In the genomic region with DNA sequence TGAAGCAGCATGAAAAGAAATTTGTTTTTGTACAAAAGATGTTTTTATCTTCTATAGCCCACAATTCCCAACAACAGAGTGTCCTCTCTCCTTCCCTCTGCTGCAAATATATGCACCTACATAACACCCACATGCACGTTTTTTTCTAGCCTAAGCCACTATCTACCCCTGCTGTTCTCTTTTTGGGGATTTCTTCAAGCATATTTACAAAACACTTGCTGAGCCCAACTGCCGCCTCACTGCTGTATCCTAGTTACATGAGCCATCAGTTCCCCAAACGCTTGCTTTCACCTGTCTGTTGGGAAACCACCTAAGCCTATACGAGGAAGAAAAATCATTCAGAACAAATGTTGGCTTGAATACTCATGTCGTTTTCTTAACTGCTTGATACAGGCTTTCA, we compare ENCODE assay signal across 11 cellular contexts.
DNase-seq lines count a peak whose midpoint lies in the region; ATAC-seq and TF ChIP-seq lines count a peak whose summit lies in the region.
"Had no signal": no experiment of that assay in that cellular context is flagged by ENCODE, and none has a peak within 500 bp of the region (broad histone marks: within the 10 kb centered on the region; RNA-seq: fewer than 3 reads in every experiment).

No MANE protein-coding gene starts in this region.

- no peaks in the 10 kb centered on the region for H3K36me3 Mint-ChIP-seq in T-helper 1 cell treated with Interleukin-12 subunit alpha and Interleukin-12 subunit beta and Interleukin-4 antibody, amounts not matched to agents 30 μg/mL and 1 μg/mL, for 36 hours (ENCODE audit: low read depth)

- H3K4me3 ChIP-seq in uterus = no peak overlapping the region
- H3K4me3 ChIP-seq in dorsolateral prefrontal cortex = no peak overlapping the region
- H3K4me3 ChIP-seq: colonic mucosa had no signal

- H3K9me3 Mint-ChIP-seq in T-helper 1 cell treated with Interleukin-12 subunit alpha and Interleukin-12 subunit beta and Interleukin-4 antibody, amounts not matched to agents 30 μg/mL and 1 μg/mL, for 36 hours = no peaks in the 10 kb centered on the region

- TF ChIP-seq POLR2A in uterus (IDR thresholded peaks at IDR 0.05) = no peak

- H3K4me1 Mint-ChIP-seq in T-helper 1 cell treated with Interleukin-12 subunit alpha and Interleukin-12 subunit beta and Interleukin-4 antibody, amounts not matched to agents 30 μg/mL and 1 μg/mL, for 36 hours (ENCODE audit: low read depth) = peaks cover 15% of the 10 kb centered on the region

- DNase-seq in DMS153 treated with DMSO at 0.1 percent for 48 hours (lab: John Stamatoyannopoulos, UW; ENCODE audit: unreplicated experiment) = peak; percentile 8
- no peak for DNase-seq in uterus
- DNase-seq in activated T-cell treated with anti-CD3 and anti-CD28 coated beads, Interleukin-2, amount 50 U/mL, for 48 hours = no peak
- no peak for DNase-seq in dorsolateral prefrontal cortex
- no peak for DNase-seq in NCI-H1048 (lab: John Stamatoyannopoulos, UW)
- DNase-seq: activated CD4-positive, alpha-beta T cell treated with anti-CD3 and anti-CD28 coated beads for 1 hour; colonic mucosa; mesenchymal stem cell had no signal

- TF ChIP-seq CTCF in uterus (IDR thresholded peaks at IDR 0.05) (no peak), dorsolateral prefrontal cortex (IDR thresholded peaks at IDR 0.05 in 54 of 56, conservative IDR thresholded peaks at IDR 0.05 in 2 of 56; ENCODE audit: low read depth in 1 of 56, partially characterized antibody in 56 of 56) (no peak)

- no peaks in the 10 kb centered on the region for H3K4me1 ChIP-seq in uterus
- H3K4me1 ChIP-seq: colonic mucosa had no signal

- no peaks in the 10 kb centered on the region for H3K27me3 Mint-ChIP-seq in T-helper 1 cell treated with Interleukin-12 subunit alpha and Interleukin-12 subunit beta and Interleukin-4 antibody, amounts not matched to agents 30 μg/mL and 1 μg/mL, for 36 hours (ENCODE audit: low read depth)

- H3K27me3 ChIP-seq in uterus (no peaks in the 10 kb centered on the region), dorsolateral prefrontal cortex (no peaks in the 10 kb centered on the region)
- H3K27me3 ChIP-seq: colonic mucosa had no signal

- ATAC-seq in GM18909 (IDR thresholded peaks at IDR 0.05; ENCODE audit: poor library complexity, unreplicated experiment) (peak; percentile 69), HG02938 (IDR thresholded peaks at IDR 0.05; ENCODE audit: unreplicated experiment) (peak; percentile 69)

- H3K4me3 Mint-ChIP-seq in T-helper 1 cell treated with Interleukin-12 subunit alpha and Interleukin-12 subunit beta and Interleukin-4 antibody, amounts not matched to agents 30 μg/mL and 1 μg/mL, for 36 hours = peak overlapping the region; percentile 0

- H3K36me3 ChIP-seq in uterus = no peaks in the 10 kb centered on the region
- H3K36me3 ChIP-seq: colonic mucosa had no signal

- peak overlapping the region; percentile 75 for H3K27ac Mint-ChIP-seq in T-helper 1 cell treated with Interleukin-12 subunit alpha and Interleukin-12 subunit beta and Interleukin-4 antibody, amounts not matched to agents 30 μg/mL and 1 μg/mL, for 36 hours

- H3K27ac ChIP-seq in uterus (no peak overlapping the region), dorsolateral prefrontal cortex (no peak overlapping the region)
- H3K27ac ChIP-seq: colonic mucosa had no signal

- no peaks in the 10 kb centered on the region for H3K9me3 ChIP-seq in uterus
- H3K9me3 ChIP-seq: colonic mucosa had no signal

- intact Hi-C loops in uterus (cut with DNase I; ENCODE audit: low total_unique reads) = no loop called here
- intact Hi-C loops in dorsolateral prefrontal cortex (cut with DNase I) = no loop called here
